In the genomic region with DNA sequence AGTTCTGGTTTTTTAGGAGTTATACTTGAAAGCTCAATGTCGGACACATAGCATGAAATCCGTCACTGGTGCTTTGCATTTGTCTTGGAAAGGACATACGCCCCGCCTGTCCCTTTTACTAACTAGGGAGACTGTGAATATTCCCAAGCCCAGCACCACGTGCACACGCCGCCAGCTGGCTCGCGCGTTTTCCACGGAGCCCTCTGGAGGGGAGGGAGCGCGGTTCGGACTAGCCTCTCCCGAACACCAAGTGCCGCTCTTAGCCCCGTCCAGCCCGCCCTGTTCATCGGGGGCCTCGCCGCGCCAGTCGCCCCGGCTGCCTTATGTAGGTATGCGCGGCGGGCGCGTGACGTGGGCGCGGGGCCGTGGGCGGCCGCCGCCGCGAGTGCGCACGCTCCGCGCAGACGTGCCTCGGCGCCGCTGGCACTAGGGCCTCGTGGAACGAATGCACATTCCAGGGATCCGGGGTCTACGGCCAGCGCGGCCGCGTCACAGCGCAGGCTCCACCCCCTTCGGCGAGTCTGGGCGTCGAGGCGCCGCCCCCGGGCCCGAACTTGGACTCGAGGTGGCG, we compare ENCODE assay signal across 8 cellular contexts. TPM values are rescaled to one million over a fixed set of nuclear protein-coding genes. Genes with fewer than 3 reads are reported as not detected.
DNase-seq lines count a peak whose midpoint lies in the region; ATAC-seq, FAIRE-seq and TF ChIP-seq lines count a peak whose summit lies in the region.

No MANE protein-coding gene starts in this region.

- peak; percentile 84 for TF ChIP-seq POLR2A in GM18951 (IDR thresholded peaks at IDR 0.05; ENCODE audit: extremely low read depth, insufficient read depth, insufficient read length)

- FAIRE-seq in bronchial epithelial cell (lab: Jason Lieb, UNC) = no peak

- intact Hi-C loops in activated B cell treated with CpG ODN at 0.5 μM for 24 hours (cut with micrococcal nuclease) = loop anchor here (1.0 to 5.0 kb wide), 5 partner anchors 232 to 1257 kb away; a partner anchor contains a TSS

- in situ Hi-C loops in GM18951 (cut with MboI; ENCODE audit: low sequenced_read_pairs, unreplicated experiment) = no loop called here

- no peak for TF ChIP-seq CTCF in activated B cell treated with CpG ODN at 0.5 μM for 24 hours (IDR thresholded peaks at IDR 0.05)
- TF ChIP-seq CTCF in bronchial epithelial cell (IDR thresholded peaks at IDR 0.05; ENCODE audit: insufficient read depth, low read length, severe bottlenecking) = no peak

- H3K27me3 Mint-ChIP-seq in activated B cell treated with CpG ODN at 0.5 μM for 24 hours (no peaks in the 10 kb centered on the region), immature natural killer cell (ENCODE audit: low read depth in 3 of 3) (peaks cover 24 to 44% (median 34%) of the 10 kb centered on the region in 3 donors)

- CTCF ChIA-PET in activated B cell treated with CpG ODN at 0.5 μM for 24 hours (lab: Charles Lee) = interaction anchor here (0.7 to 3.9 kb wide), 7 partner anchors 13 to 473 kb away, joined by 4 to 39 read pairs (median 5); no protein-coding TSS in a partner anchor

- H3K27me3 ChIP-seq in bronchial epithelial cell (ENCODE audit: control insufficient read depth, insufficient read depth, low read length) = no peaks in the 10 kb centered on the region

- H3K36me3 Mint-ChIP-seq in activated B cell treated with CpG ODN at 0.5 μM for 24 hours (ENCODE audit: low read depth) (peaks cover 28% of the 10 kb centered on the region), immature natural killer cell (peaks cover 0 to 24% (median 16%) of the 10 kb centered on the region in 3 donors)

- POLR2A ChIA-PET in activated B cell treated with CpG ODN at 0.5 μM for 24 hours (lab: Charles Lee) = interaction anchor here (0.6 to 9.2 kb wide), 39 partner anchors 11 to 894 kb away, joined by 3 to 148 read pairs (median 7); a partner anchor contains a TSS

- H3K9me3 Mint-ChIP-seq in activated B cell treated with CpG ODN at 0.5 μM for 24 hours (no peaks in the 10 kb centered on the region), immature natural killer cell (no peaks in the 10 kb centered on the region)

- ATAC-seq in HG03159 (IDR thresholded peaks at IDR 0.05; ENCODE audit: unreplicated experiment) (peak; percentile 37), activated B cell treated with CpG ODN at 0.5 μM for 24 hours (ENCODE audit: low read depth) (peak; percentile 45)

- H3K4me3 ChIP-seq in bronchial epithelial cell (ENCODE audit: low read depth, low read length) = peak overlapping the region; percentile 56

- peak; percentile 95 for DNase-seq in AG08396 (ENCODE audit: low spot score)
- DNase-seq in NCI-H345 (lab: John Stamatoyannopoulos, UW) = peak; percentile 96
- DNase-seq in activated B cell treated with CpG ODN at 0.5 μM for 24 hours = peak; percentile 84
- DNase-seq in bronchial epithelial cell (ENCODE audit: low read depth) = peak; percentile 84
- peak; percentile 92 to 94 (median 93) for DNase-seq in immature natural killer cell
- peak; percentile 83 for DNase-seq in smooth muscle cell of the brain vasculature (ENCODE audit: low read depth, low spot score)

- H3K27ac Mint-ChIP-seq in activated B cell treated with CpG ODN at 0.5 μM for 24 hours (peak overlapping the region; percentile 95), immature natural killer cell (peak overlapping the region; percentile 96 to 100 (median 98))

- H3K36me3 ChIP-seq in bronchial epithelial cell (ENCODE audit: control insufficient read depth, insufficient read depth, low read length) = peaks cover 11% of the 10 kb centered on the region

- H3K4me3 Mint-ChIP-seq in activated B cell treated with CpG ODN at 0.5 μM for 24 hours = peak overlapping the region; percentile 90
- H3K4me3 Mint-ChIP-seq in immature natural killer cell = peak overlapping the region; percentile 94 to 98 (median 98)

- H3K4me1 Mint-ChIP-seq in activated B cell treated with CpG ODN at 0.5 μM for 24 hours (peaks cover 54% of the 10 kb centered on the region), immature natural killer cell (peaks cover 55 to 60% of the 10 kb centered on the region in 2 donors)

RNA-seq across cellular contexts. Expression of a gene that starts 0.7 kb away (rescaled TPM):
- total RNA-seq in activated B cell treated with CpG ODN at 0.5 μM for 24 hours (117 and 121 TPM in 2 replicates), bronchial epithelial cell (64.1 and 80.3 TPM in 2 replicates)
- 10 to 100 TPM; 19.1 to 28.2 (median 26.4) TPM for polyA plus RNA-seq in immature natural killer cell

Comparison
In these comparisons a context has a peak if more than half of its experiments do, and no peak if none do; other contexts are left out.
1. Peak in every context shown above with its lines: DNase-seq, ATAC-seq and H3K4me3 ChIP-seq.